Comparison of ENCODE assay signal across 1 cellular context in genomic region chr15:72118400-72118978, GRCh38.
A peak's percentile ranks its signal among the peaks of the same experiment; 100 is the strongest.
TF ChIP-seq lines count a peak whose summit lies in the region.

SENP8 (plus strand) TSS chr15:72118403; CDS start chr15:72139624, 21,221 bp downstream.

TF ChIP-seq in K562, 482 proteins besides CTCF, POLR2A, EP300 and RAD21 (continued from another document and continues in another):
- TF ChIP-seq TFE3 (CRISPR knock-in tag; IDR thresholded peaks at IDR 0.05) (no peak), SNRNP70 (optimal IDR thresholded peaks at IDR 0.05; ENCODE audit: low read depth, low read length) (no peak), ZBTB26 (CRISPR knock-in tag; IDR thresholded peaks at IDR 0.05) (no peak), ZC3H8 (IDR thresholded peaks at IDR 0.05) (no peak), BDP1 (IDR thresholded peaks at IDR 0.05; ENCODE audit: insufficient read depth, insufficient read length) (no peak), BCL6 (CRISPR knock-in tag; IDR thresholded peaks at IDR 0.05) (no peak), SRSF3 (IDR thresholded peaks at IDR 0.05; ENCODE audit: insufficient read depth, low read length) (no peak), RUNX1 (IDR thresholded peaks at IDR 0.05; ENCODE audit: low read depth) (no peak), SAP30 (IDR thresholded peaks at IDR 0.05; ENCODE audit: borderline replicate concordance, insufficient read depth, low read depth, low read length, poor library complexity, severe bottlenecking) (peak; percentile 58), HEY1 (CRISPR knock-in tag; IDR thresholded peaks at IDR 0.05; ENCODE audit: borderline replicate concordance) (no peak), ATF2 (CRISPR knock-in tag; IDR thresholded peaks at IDR 0.05) (no peak), ZBED1 (IDR thresholded peaks at IDR 0.05) (no peak), ZNF311 (CRISPR knock-in tag; IDR thresholded peaks at IDR 0.05) (no peak), OTX1 (CRISPR knock-in tag; IDR thresholded peaks at IDR 0.05) (no peak), PTBP1 (IDR thresholded peaks at IDR 0.05; ENCODE audit: low read depth, low read length) (no peak), NFIX (CRISPR knock-in tag; IDR thresholded peaks at IDR 0.05; ENCODE audit: low read depth) (no peak), MTA2 (IDR thresholded peaks at IDR 0.05; ENCODE audit: low read depth) (no peak), PPARD (CRISPR knock-in tag; IDR thresholded peaks at IDR 0.05) (no peak), E2F6 (IDR thresholded peaks at IDR 0.05; ENCODE audit: borderline replicate concordance in 1 of 2, extremely low read depth in 1 of 2, insufficient read depth in 1 of 2, insufficient read length in 1 of 2, low read depth in 1 of 2, low read length in 1 of 2, poor library complexity in 1 of 2, severe bottlenecking in 1 of 2) (no peak), RB1 (IDR thresholded peaks at IDR 0.05; ENCODE audit: low read depth) (no peak), HMG20B (CRISPR knock-in tag; IDR thresholded peaks at IDR 0.05) (no peak), FOS (IDR thresholded peaks at IDR 0.05; ENCODE audit: extremely low read depth, insufficient read length) (no peak), ZNF140 (CRISPR knock-in tag; IDR thresholded peaks at IDR 0.05) (no peak), CREBBP (IDR thresholded peaks at IDR 0.05; ENCODE audit: low read depth, low read length) (no peak), KDM5B (IDR thresholded peaks at IDR 0.05; ENCODE audit: insufficient replicate concordance, low read depth, low read length) (peak; percentile 73), MEF2A (IDR thresholded peaks at IDR 0.05; ENCODE audit: control insufficient read depth, low read depth, low read length) (no peak), NBN (IDR thresholded peaks at IDR 0.05; ENCODE audit: low read depth) (no peak), SRSF9 (IDR thresholded peaks at IDR 0.05; ENCODE audit: borderline replicate concordance, low read depth, low read length) (no peak), RBM22 (IDR thresholded peaks at IDR 0.05; ENCODE audit: low read depth, low read length, poor library complexity, severe bottlenecking) (no peak), MYNN (IDR thresholded peaks at IDR 0.05) (no peak), MYNN (CRISPR knock-in tag; IDR thresholded peaks at IDR 0.05) (no peak), MCM3 (IDR thresholded peaks at IDR 0.05) (no peak), ZEB2 (IDR thresholded peaks at IDR 0.05) (no peak), ZNF23 (CRISPR knock-in tag; IDR thresholded peaks at IDR 0.05) (no peak), POLR2H (tag; IDR thresholded peaks at IDR 0.05; ENCODE audit: low read depth) (peak; percentile 59), GATAD2B (IDR thresholded peaks at IDR 0.05; ENCODE audit: borderline replicate concordance) (no peak), HDAC8 (tag; IDR thresholded peaks at IDR 0.05) (no peak), SLC30A9 (CRISPR knock-in tag; IDR thresholded peaks at IDR 0.05) (no peak), XRCC5 (IDR thresholded peaks at IDR 0.05; ENCODE audit: low read depth, low read length) (no peak), TCF15 (CRISPR knock-in tag; IDR thresholded peaks at IDR 0.05) (no peak), TAF7 (tag; IDR thresholded peaks at IDR 0.05) (no peak), SIRT6 (IDR thresholded peaks at IDR 0.05; ENCODE audit: low read depth, low read length) (no peak), ZNF143 (CRISPR knock-in tag; IDR thresholded peaks at IDR 0.05) (no peak), TAF9B (IDR thresholded peaks at IDR 0.05; ENCODE audit: partially characterized antibody) (peak; percentile 57), ESRRB (CRISPR knock-in tag; IDR thresholded peaks at IDR 0.05; ENCODE audit: borderline replicate concordance) (no peak), ZNF639 (CRISPR knock-in tag; conservative IDR thresholded peaks at IDR 0.05 in 1 of 2, IDR thresholded peaks at IDR 0.05 in 1 of 2) (no peak), CC2D1A (IDR thresholded peaks at IDR 0.05) (no peak), ZNF184 (CRISPR knock-in tag; IDR thresholded peaks at IDR 0.05) (no peak), NR2F6 (CRISPR knock-in tag; IDR thresholded peaks at IDR 0.05) (no peak), MAFG (tag; conservative IDR thresholded peaks at IDR 0.05) (no peak; the same call in 1 of the 2 replicates), BCOR (IDR thresholded peaks at IDR 0.05) (no peak), MAFK (IDR thresholded peaks at IDR 0.05; ENCODE audit: low read length) (no peak), ZKSCAN8 (CRISPR knock-in tag; IDR thresholded peaks at IDR 0.05) (no peak), ZNF707 (CRISPR knock-in tag; conservative IDR thresholded peaks at IDR 0.05) (no peak), ZBTB12 (CRISPR knock-in tag; IDR thresholded peaks at IDR 0.05) (no peak), RERE (CRISPR knock-in tag; IDR thresholded peaks at IDR 0.05; ENCODE audit: borderline replicate concordance) (no peak), STAT5B (CRISPR knock-in tag; IDR thresholded peaks at IDR 0.05) (no peak), FOXA1 (IDR thresholded peaks at IDR 0.05; ENCODE audit: borderline replicate concordance) (no peak), EP400 (IDR thresholded peaks at IDR 0.05) (peak; percentile 55), ZC3H4 (CRISPR knock-in tag; IDR thresholded peaks at IDR 0.05; ENCODE audit: borderline replicate concordance) (no peak), PRDM10 (IDR thresholded peaks at IDR 0.05; ENCODE audit: partially characterized antibody) (peak; percentile 55), CHCHD3 (CRISPR knock-in tag; IDR thresholded peaks at IDR 0.05) (no peak)
